30 cellular contexts compared by ENCODE assay signal in the genomic region with DNA sequence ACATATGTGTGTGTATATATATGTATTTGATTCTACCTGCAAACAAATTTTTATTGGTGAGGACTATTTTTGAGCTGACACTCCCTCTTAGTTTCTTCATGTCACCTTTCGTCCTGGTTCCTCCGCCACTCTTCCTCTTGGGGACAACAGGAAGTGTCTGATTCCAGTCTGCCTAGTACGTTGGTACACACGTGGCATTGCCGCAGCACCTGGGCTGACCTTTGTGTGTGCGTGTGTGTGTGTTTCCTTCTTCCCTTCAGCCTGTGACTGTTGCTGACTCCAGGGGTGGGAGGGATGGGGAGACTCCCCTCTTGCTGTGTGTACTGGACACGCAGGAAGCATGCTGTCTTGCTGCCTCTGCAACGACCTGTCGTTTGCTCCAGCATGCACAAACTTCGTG. TPM values are rescaled to one million over a fixed set of nuclear protein-coding genes. Genes with fewer than 3 reads are reported as not detected.
DNase-seq lines count a peak whose midpoint lies in the region; ATAC-seq and TF ChIP-seq lines count a peak whose summit lies in the region.
"Had no signal": no experiment of that assay in that cellular context is flagged by ENCODE, and none has a peak within 500 bp of the region (broad histone marks: within the 10 kb centered on the region; RNA-seq: fewer than 3 reads in every experiment).

No MANE protein-coding gene starts in this region.

- no peak for TF ChIP-seq RAD21 in SK-N-SH (IDR thresholded peaks at IDR 0.05; ENCODE audit: low read length)

- BruUV-seq in OCI-LY7 (replicated peaks; lab: Mats Ljungman, UMichigan): no TSS peak

- POLR2A ChIA-PET in OCI-LY7 (lab: Charles Lee) (no interaction called here), SK-N-SH (lab: Yijun Ruan, JAX) (no interaction called here)

- TF ChIP-seq CTCF in OCI-LY7 (conservative IDR thresholded peaks at IDR 0.05; ENCODE audit: low read length): no peak
- no peak for TF ChIP-seq CTCF in SK-N-SH (IDR thresholded peaks at IDR 0.05)

- H3K27me3 ChIP-seq in BLaER1: no peaks in the 10 kb centered on the region
- no peaks in the 10 kb centered on the region for H3K27me3 ChIP-seq in SK-N-SH (ENCODE audit: insufficient read depth)
- H3K27me3 ChIP-seq: adrenal gland, brain microvascular endothelial cell, hepatocyte, testis, vagina had no signal

- DNase-seq in DMS153 (lab: John Stamatoyannopoulos, UW) (peak; percentile 72), OCI-LY7 (ENCODE audit: low spot score) (peak; percentile 64), left colon (peak in 1 of 2 donors; percentile 36), SK-N-SH (no peak), activated T-cell treated with anti-CD3 and anti-CD28 coated beads for 4 hours (no peak), NCI-H2196 treated with DMSO at 0.1 percent for 48 hours (lab: John Stamatoyannopoulos, UW; ENCODE audit: unreplicated experiment) (no peak), CD1c-positive myeloid dendritic cell (ENCODE audit: extremely low spot score) (no peak)
- DNase-seq: activated CD8-positive, alpha-beta memory T cell treated with anti-CD3 and anti-CD28 coated beads, Interleukin-2, amount 50 U/mL, for 48 hours; adrenal gland; brain microvascular endothelial cell; effector memory CD8-positive, alpha-beta T cell; HFFc6; NCI-H1417 treated with DMSO at 0.1 percent for 48 hours; NCI-H524 treated with DMSO at 0.1 percent for 48 hours; nephron progenitor cell; right cardiac atrium; stimulated activated CD4-positive, alpha-beta T cell treated with anti-CD3 and anti-CD28 coated beads, Interleukin-4, amount 100 ng/mL, for 4 hours; stimulated activated naive CD4-positive, alpha-beta T cell treated with Interleukin-2 at 50 U/mL for 16 hours; testis had no signal

- ATAC-seq in left colon: peak; percentile 77
- ATAC-seq: effector memory CD8-positive, alpha-beta T cell; esophagus mucosa; right cardiac atrium had no signal

- H3K36me3 ChIP-seq in BLaER1 (no peaks in the 10 kb centered on the region), OCI-LY7 (ENCODE audit: insufficient read depth, low read length) (no peaks in the 10 kb centered on the region), SK-N-SH (replicated peaks in 1 of 2; ENCODE audit: control insufficient read depth in 1 of 2, insufficient read depth in 2 of 2, low read length in 1 of 2) (peaks cover 30 to 64% of the 10 kb centered on the region in 2 experiments)
- H3K36me3 ChIP-seq: brain microvascular endothelial cell, vagina had no signal

- 0 out of 2 replicates have a peak overlapping the region, but pooled peaks have one; percentile 23 for H3K9ac ChIP-seq in BLaER1
- no peak overlapping the region for H3K9ac ChIP-seq in SK-N-SH
- H3K9ac ChIP-seq: parathyroid adenoma had no signal

- H3K4me3 ChIP-seq in BLaER1 (no peak overlapping the region), OCI-LY7 (ENCODE audit: low read depth, low read length, poor library complexity, severe bottlenecking) (no peak overlapping the region), SK-N-SH (ENCODE audit: low read depth in 2 of 2, low read length in 1 of 2) (no peak overlapping the region)
- H3K4me3 ChIP-seq: adrenal gland, hepatocyte, SK-N-MC, testis, vagina had no signal

- CTCF ChIA-PET in OCI-LY7 (lab: Charles Lee; ENCODE audit: unreplicated experiment) (no interaction called here), SK-N-SH (lab: Yijun Ruan, JAX) (interaction anchor here (1.5 to 2.5 kb wide), 2 partner anchors 11 to 16 kb away, joined by 3 to 7 read pairs; no protein-coding TSS in a partner anchor)

- H3F3A ChIP-seq in SK-N-SH (replicated peaks; ENCODE audit: insufficient read depth): peaks cover 22% of the 10 kb centered on the region

- intact Hi-C loops in OCI-LY7 (cut with micrococcal nuclease; ENCODE audit: unreplicated experiment) (no loop called here), left colon (cut with DNase I, micrococcal nuclease) (no loop called here)

- no peaks in the 10 kb centered on the region for H3K79me2 ChIP-seq in OCI-LY7 (ENCODE audit: insufficient read depth, low read depth, low read length)
- no peaks in the 10 kb centered on the region for H3K79me2 ChIP-seq in SK-N-SH (ENCODE audit: insufficient read depth)
- H3K79me2 ChIP-seq: hepatocyte, parathyroid adenoma had no signal

- H3K9me3 ChIP-seq in BLaER1: no peaks in the 10 kb centered on the region
- H3K9me3 ChIP-seq in OCI-LY7 (ENCODE audit: low read length): no peaks in the 10 kb centered on the region
- H3K9me3 ChIP-seq in SK-N-SH: no peaks in the 10 kb centered on the region
- H3K9me3 ChIP-seq: adrenal gland, testis, vagina had no signal

- H2AFZ ChIP-seq in OCI-LY7 (ENCODE audit: low read length) (no peak overlapping the region), SK-N-SH (ENCODE audit: low read depth) (no peak overlapping the region)
- H2AFZ ChIP-seq: hepatocyte, parathyroid adenoma had no signal

- H3K9me2 ChIP-seq in OCI-LY7 (ENCODE audit: insufficient read depth, low read length): no peaks in the 10 kb centered on the region
- no peaks in the 10 kb centered on the region for H3K9me2 ChIP-seq in SK-N-SH

- H3K4me2 ChIP-seq in BLaER1 (peak overlapping the region; percentile 78), OCI-LY7 (ENCODE audit: low read length) (peak overlapping the region; percentile 29; the same call in 1 of the 2 replicates), SK-N-SH (no peak overlapping the region)
- H3K4me2 ChIP-seq: hepatocyte had no signal

- H4K20me1 ChIP-seq in BLaER1 (no peaks in the 10 kb centered on the region), OCI-LY7 (ENCODE audit: insufficient read depth, low read length) (no peaks in the 10 kb centered on the region), SK-N-SH (ENCODE audit: insufficient read depth) (no peaks in the 10 kb centered on the region)

- peaks cover 74% of the 10 kb centered on the region for H3K4me1 ChIP-seq in BLaER1
- peaks cover 53% of the 10 kb centered on the region for H3K4me1 ChIP-seq in OCI-LY7 (ENCODE audit: insufficient read depth, low read length, poor library complexity, severe bottlenecking)
- peaks cover 0 to 13% of the 10 kb centered on the region in 2 experiments; a peak in 1 of 4 replicates for H3K4me1 ChIP-seq in SK-N-SH (ENCODE audit: control insufficient read depth in 1 of 2, insufficient read depth in 2 of 2, low read depth in 1 of 2, low read length in 1 of 2)
- H3K4me1 ChIP-seq: parathyroid adenoma, testis had no signal

- WGBS in SK-N-SH (ENCODE audit: low lambda C conversion rate): 87% methylated on average over 10 of the region's 10 CpGs

- H3K27ac ChIP-seq in BLaER1 (peak overlapping the region; percentile 62; the same call in 1 of the 2 replicates), OCI-LY7 (ENCODE audit: low read depth, low read length, poor library complexity, severe bottlenecking) (no peak overlapping the region), SK-N-SH (ENCODE audit: low read depth in 2 of 2, low read length in 1 of 2) (no peak overlapping the region)
- H3K27ac ChIP-seq: adrenal gland, brain microvascular endothelial cell, C4-2B, hepatocyte, parathyroid adenoma, SK-N-MC, testis, vagina had no signal

- TF ChIP-seq EP300 in SK-N-SH (IDR thresholded peaks at IDR 0.05; ENCODE audit: borderline replicate concordance in 1 of 2, low read depth in 1 of 2, low read length in 1 of 2): no peak

TF ChIP-seq in SK-N-SH, 30 proteins besides CTCF, POLR2A, EP300 and RAD21:
- TF ChIP-seq CHD2 (IDR thresholded peaks at IDR 0.05; ENCODE audit: low read length, partially characterized antibody) (no peak), JUND (IDR thresholded peaks at IDR 0.05) (no peak), FOXM1 (IDR thresholded peaks at IDR 0.05; ENCODE audit: low read depth) (no peak), EZH2phosphoT487 (IDR thresholded peaks at IDR 0.05; ENCODE audit: borderline replicate concordance, low read depth) (no peak), NFIC (IDR thresholded peaks at IDR 0.05; ENCODE audit: borderline replicate concordance) (no peak), NRF1 (IDR thresholded peaks at IDR 0.05; ENCODE audit: low read depth, low read length) (no peak)
- TF ChIP-seq, protein P1, sequence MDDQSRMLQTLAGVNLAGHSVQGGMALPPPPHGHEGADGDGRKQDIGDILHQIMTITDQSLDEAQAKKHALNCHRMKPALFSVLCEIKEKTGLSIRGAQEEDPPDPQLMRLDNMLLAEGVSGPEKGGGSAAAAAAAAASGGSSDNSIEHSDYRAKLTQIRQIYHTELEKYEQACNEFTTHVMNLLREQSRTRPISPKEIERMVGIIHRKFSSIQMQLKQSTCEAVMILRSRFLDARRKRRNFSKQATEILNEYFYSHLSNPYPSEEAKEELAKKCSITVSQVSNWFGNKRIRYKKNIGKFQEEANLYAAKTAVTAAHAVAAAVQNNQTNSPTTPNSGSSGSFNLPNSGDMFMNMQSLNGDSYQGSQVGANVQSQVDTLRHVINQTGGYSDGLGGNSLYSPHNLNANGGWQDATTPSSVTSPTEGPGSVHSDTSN (IDR thresholded peaks at IDR 0.05): no peak
- TF ChIP-seq, protein P2, sequence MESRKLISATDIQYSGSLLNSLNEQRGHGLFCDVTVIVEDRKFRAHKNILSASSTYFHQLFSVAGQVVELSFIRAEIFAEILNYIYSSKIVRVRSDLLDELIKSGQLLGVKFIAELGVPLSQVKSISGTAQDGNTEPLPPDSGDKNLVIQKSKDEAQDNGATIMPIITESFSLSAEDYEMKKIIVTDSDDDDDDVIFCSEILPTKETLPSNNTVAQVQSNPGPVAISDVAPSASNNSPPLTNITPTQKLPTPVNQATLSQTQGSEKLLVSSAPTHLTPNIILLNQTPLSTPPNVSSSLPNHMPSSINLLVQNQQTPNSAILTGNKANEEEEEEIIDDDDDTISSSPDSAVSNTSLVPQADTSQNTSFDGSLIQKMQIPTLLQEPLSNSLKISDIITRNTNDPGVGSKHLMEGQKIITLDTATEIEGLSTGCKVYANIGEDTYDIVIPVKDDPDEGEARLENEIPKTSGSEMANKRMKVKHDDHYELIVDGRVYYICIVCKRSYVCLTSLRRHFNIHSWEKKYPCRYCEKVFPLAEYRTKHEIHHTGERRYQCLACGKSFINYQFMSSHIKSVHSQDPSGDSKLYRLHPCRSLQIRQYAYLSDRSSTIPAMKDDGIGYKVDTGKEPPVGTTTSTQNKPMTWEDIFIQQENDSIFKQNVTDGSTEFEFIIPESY (IDR thresholded peaks at IDR 0.05; ENCODE audit: borderline replicate concordance, low read depth): no peak

RNA-seq across cellular contexts. Expression of a gene that starts 29.4 kb away (rescaled TPM):
- not detected in 2 replicates for total RNA-seq in OCI-LY7 (2014; rRNA removed; shearing (Covaris generic))
- total RNA-seq in OCI-LY7 (2022) (not detected in 2 replicates), left colon (not detected)
- polyA plus RNA-seq in SK-N-SH (2012; rRNA removed): 0.10 and 0.23 TPM in 2 replicates
- polyA plus RNA-seq in SK-N-SH (2012; cell fraction: cytosol; rRNA removed): 0.05 TPM in 1 of 2 replicates, not detected in the other
- polyA plus RNA-seq in SK-N-SH (2012; cell fraction: nucleus; rRNA removed): 0.07 and 0.11 TPM in 2 replicates
- total RNA-seq: adrenal gland; esophagus mucosa; hepatocyte; HFFc6; liver; MCF 10A; right cardiac atrium; T-helper 2 cell treated with Interferon-gamma antibody and Interleukin-4, amounts not matched to agents 100 ng/mL and 5 ng/mL, for 36 hours; vagina had no signal
- polyA plus RNA-seq: adrenal gland, hepatocyte, IgD-negative memory B cell, liver, right cardiac atrium had no signal

Comparison
In these comparisons a context has a peak if more than half of its experiments do, and no peak if none do; other contexts are left out.
1. DNase-seq: peak in DMS153 (single experiment) and OCI-LY7 (single experiment); none in SK-N-SH (single experiment), activated T-cell treated with anti-CD3 and anti-CD28 coated beads for 4 hours (single experiment), NCI-H2196 treated with DMSO at 0.1 percent for 48 hours (single experiment) and CD1c-positive myeloid dendritic cell (single experiment).